Comparison of ENCODE assay signal across 8 cellular contexts in genomic region chr3:36991923-36992805, GRCh38. TPM values are rescaled to one million over a fixed set of nuclear protein-coding genes. Genes with fewer than 3 reads are reported as not detected.
DNase-seq lines count a peak whose midpoint lies in the region; ATAC-seq, FAIRE-seq and TF ChIP-seq lines count a peak whose summit lies in the region.

No MANE protein-coding gene starts in this region.

- no peaks in the 10 kb centered on the region for H3K27me3 Mint-ChIP-seq in CD4-positive, alpha-beta memory T cell
- H3K27me3 Mint-ChIP-seq in WTC11 (ENCODE audit: low read depth) = no peaks in the 10 kb centered on the region

- no peak for TF ChIP-seq POLR2A in endothelial cell of umbilical vein (IDR thresholded peaks at IDR 0.05; ENCODE audit: low read depth, low read length)

- no peak overlapping the region for H3K4me3 Mint-ChIP-seq in CD4-positive, alpha-beta memory T cell
- H3K4me3 Mint-ChIP-seq in WTC11 = no peak overlapping the region

- dilution Hi-C loops in endothelial cell of umbilical vein (cut with MboI; ENCODE audit: extremely low pct_ligation_motif_present, low sequenced_read_pairs) = no loop called here

- H3K9me1 ChIP-seq in endothelial cell of umbilical vein (replicated peaks; ENCODE audit: control insufficient read depth, extremely low read depth, insufficient read depth, low read length) = no peaks in the 10 kb centered on the region

- peaks cover 27 to 43% (median 36%) of the 10 kb centered on the region in 4 donors for H3K4me1 Mint-ChIP-seq in CD4-positive, alpha-beta memory T cell
- H3K4me1 Mint-ChIP-seq in WTC11 = peaks cover 37% of the 10 kb centered on the region

- no peaks in the 10 kb centered on the region for H3K27me3 ChIP-seq in CD4-positive, alpha-beta memory T cell (ENCODE audit: insufficient read depth, low read length)
- H3K27me3 ChIP-seq in endothelial cell of umbilical vein (ENCODE audit: control insufficient read depth in 2 of 2, insufficient read depth in 2 of 2, low read length in 2 of 2) = no peaks in the 10 kb centered on the region

- FAIRE-seq in endothelial cell of umbilical vein (lab: Jason Lieb, UNC) = peak; percentile 28

- H3K79me2 ChIP-seq in endothelial cell of umbilical vein (ENCODE audit: control insufficient read depth, insufficient read depth, low read length) = peaks cover 47% of the 10 kb centered on the region

- H3K9me3 ChIP-seq in CD4-positive, alpha-beta memory T cell (ENCODE audit: control insufficient read depth in 1 of 2, low read length in 2 of 2) = no peaks in the 10 kb centered on the region
- H3K9me3 ChIP-seq in endothelial cell of umbilical vein (replicated peaks; ENCODE audit: control insufficient read depth, insufficient read depth, low read length) = no peaks in the 10 kb centered on the region

- peak overlapping the region; percentile 63 to 97 for H3K4me3 ChIP-seq in CD4-positive, alpha-beta memory T cell (ENCODE audit: low read length in 2 of 2)
- peak overlapping the region; percentile 18 to 78 (median 60) for H3K4me3 ChIP-seq in endothelial cell of umbilical vein (replicated peaks in 1 of 3; ENCODE audit: insufficient read depth in 1 of 3, low read depth in 1 of 3, low read length in 3 of 3)

- TF ChIP-seq CTCF in endothelial cell of umbilical vein (IDR thresholded peaks at IDR 0.05; ENCODE audit: extremely low read depth in 1 of 2, insufficient read depth in 1 of 2, low read depth in 1 of 2, low read length in 2 of 2) (no peak), WTC11 (IDR thresholded peaks at IDR 0.05) (no peak)

- H3K27ac Mint-ChIP-seq in CD4-positive, alpha-beta memory T cell = no peak overlapping the region
- H3K27ac Mint-ChIP-seq in WTC11 = no peak overlapping the region

- no peaks in the 10 kb centered on the region for H3K9me3 Mint-ChIP-seq in CD4-positive, alpha-beta memory T cell
- no peaks in the 10 kb centered on the region for H3K9me3 Mint-ChIP-seq in WTC11

- POLR2A ChIA-PET in CD4-positive, alpha-beta memory T cell (lab: Charles Lee; ENCODE audit: partially characterized antibody) = interaction anchor here (0.9 to 6.6 kb wide), 26 partner anchors 11 to 1144 kb away, joined by 3 to 74 read pairs (median 5); partner anchors contain the start of genes ACAA1 and TRANK1
- POLR2A ChIA-PET in endothelial cell of umbilical vein (lab: Charles Lee) (no interaction called here), WTC11 (lab: Charles Lee) (interaction anchor here (1.2 to 2.0 kb wide), 6 partner anchors 18 to 87 kb away, joined by 3 to 11 read pairs (median 6); partner anchors contain the start of gene TRANK1)

- intact Hi-C loops in CD4-positive, alpha-beta memory T cell (cut with micrococcal nuclease) = loop anchor here (2.0 kb wide), 2 partner anchors 21 to 79 kb away; no protein-coding TSS in a partner anchor
- intact Hi-C loops in endothelial cell of umbilical vein (cut with micrococcal nuclease) = loop anchor here (2.0 to 5.0 kb wide), 3 partner anchors 47 to 960 kb away; partner anchors contain the start of gene TRANK1

- no peak for ATAC-seq in WTC11
- ATAC-seq in HG03095 (IDR thresholded peaks at IDR 0.05; ENCODE audit: unreplicated experiment) = no peak

- peak overlapping the region; percentile 53 for H3K4me2 ChIP-seq in endothelial cell of umbilical vein (ENCODE audit: insufficient read depth, low read length)

- H4K20me1 ChIP-seq in endothelial cell of umbilical vein (replicated peaks; ENCODE audit: control insufficient read depth, extremely low read depth, insufficient read depth, low read length) = peaks cover 2% of the 10 kb centered on the region

- peak overlapping the region; percentile 79 for H3K9ac ChIP-seq in endothelial cell of umbilical vein (replicated peaks; ENCODE audit: extremely low read depth, insufficient read depth, low read length)

- peaks cover 58% of the 10 kb centered on the region for H3K4me1 ChIP-seq in CD4-positive, alpha-beta memory T cell (ENCODE audit: insufficient read depth, low read length)
- H3K4me1 ChIP-seq in endothelial cell of umbilical vein (ENCODE audit: control insufficient read depth, extremely low read depth, insufficient read depth, low read length) = peaks cover 49% of the 10 kb centered on the region

- H3K27ac ChIP-seq in CD4-positive, alpha-beta memory T cell (ENCODE audit: low read depth, low read length) = peak overlapping the region; percentile 95
- H3K27ac ChIP-seq in endothelial cell of umbilical vein (ENCODE audit: insufficient read depth, low read depth, low read length) = peak overlapping the region; percentile 97

- H3K36me3 ChIP-seq in CD4-positive, alpha-beta memory T cell (ENCODE audit: insufficient read depth, low read length) = peaks cover 11% of the 10 kb centered on the region
- no peaks in the 10 kb centered on the region for H3K36me3 ChIP-seq in endothelial cell of umbilical vein (ENCODE audit: control insufficient read depth in 2 of 2, extremely low read depth in 1 of 2, insufficient read depth in 2 of 2, low read length in 2 of 2)

- H2AFZ ChIP-seq in endothelial cell of umbilical vein (ENCODE audit: low read depth, low read length) = peak overlapping the region; percentile 42

- peak in 1 of 5 donors; percentile 58 for DNase-seq in CD4-positive, alpha-beta memory T cell
- DNase-seq in M059J (ENCODE audit: low read depth) (peak; percentile 63), endothelial cell of umbilical vein (ENCODE audit: low read depth, low spot score) (no peak), non-pigmented ciliary epithelial cell (ENCODE audit: low read depth) (peak; percentile 44), WTC11 (ENCODE audit: low spot score) (no peak), NCI-H2196 (lab: John Stamatoyannopoulos, UW; ENCODE audit: unreplicated experiment) (no peak), NCI-H1694 treated with DMSO at 0.1 percent for 48 hours (lab: John Stamatoyannopoulos, UW) (no peak)

- BruUV-seq in endothelial cell of umbilical vein (replicated peaks; lab: Mats Ljungman, UMichigan) = TSS peak; percentile 55

- CTCF ChIA-PET in CD4-positive, alpha-beta memory T cell (lab: Charles Lee; ENCODE audit: partially characterized antibody) = interaction anchor here (1.0 to 6.6 kb wide), 11 partner anchors 19 to 225 kb away, joined by 3 to 54 read pairs (median 7); no protein-coding TSS in a partner anchor
- CTCF ChIA-PET in endothelial cell of umbilical vein (lab: Charles Lee) = interaction anchor here (0.7 to 1.7 kb wide), 6 partner anchors 22 to 222 kb away, joined by 3 to 15 read pairs (median 4); no protein-coding TSS in a partner anchor
- CTCF ChIA-PET in WTC11 (lab: Charles Lee) = interaction anchor here (1.0 to 5.5 kb wide), 9 partner anchors 13 to 229 kb away, joined by 3 to 63 read pairs (median 6); no protein-coding TSS in a partner anchor

- H3K36me3 Mint-ChIP-seq in CD4-positive, alpha-beta memory T cell = peaks cover 24 to 32% of the 10 kb centered on the region in 2 donors
- peaks cover 24% of the 10 kb centered on the region for H3K36me3 Mint-ChIP-seq in WTC11

TF ChIP-seq in endothelial cell of umbilical vein, 7 proteins besides CTCF, POLR2A, EP300 and RAD21 (continues in another document):
- no peak for TF ChIP-seq MYC (IDR thresholded peaks at IDR 0.05; ENCODE audit: low read depth, low read length)

TF ChIP-seq in WTC11, 78 proteins besides CTCF, POLR2A, EP300 and RAD21 (continues in another document):
- TF ChIP-seq TEAD1 (CRISPR knock-in tag; IDR thresholded peaks at IDR 0.05) (no peak), TCF7 (CRISPR knock-in tag; IDR thresholded peaks at IDR 0.05; ENCODE audit: low read depth) (no peak), ZNF671 (CRISPR knock-in tag; IDR thresholded peaks at IDR 0.05) (no peak)

RNA-seq across cellular contexts. Expression of gene EPM2AIP1, which starts 0.8 kb away (rescaled TPM):
- total RNA-seq in CD4-positive, alpha-beta memory T cell = 10 to 100 TPM; 46.3 to 47.0 TPM
- polyA plus RNA-seq in CD4-positive, alpha-beta memory T cell = 10 to 100 TPM in 1 of 2 donors, 1 to 10 TPM in 1; 9.1 to 10.0 TPM
- 5.1 and 8.1 TPM in 2 replicates for total RNA-seq in M059J (2014; rRNA removed; shearing (Covaris generic))
- total RNA-seq in endothelial cell of umbilical vein (13.9 and 15.1 TPM in 2 replicates), WTC11 (2021) (8.3 to 11.0 TPM (median 8.8 TPM) in 3 replicates)
- polyA plus RNA-seq in endothelial cell of umbilical vein = 4.5 and 5.4 TPM in 2 replicates
- 3.2 and 3.8 TPM in 2 replicates for polyA plus RNA-seq in endothelial cell of umbilical vein (2011; cell fraction: cytosol; rRNA removed)
- 7.8 and 13.7 TPM in 2 replicates for polyA plus RNA-seq in endothelial cell of umbilical vein (2011; cell fraction: nucleus; rRNA removed)
- polyA plus RNA-seq in endothelial cell of umbilical vein (2012) = 5.9 and 8.0 TPM in 2 replicates
- polyA minus RNA-seq in endothelial cell of umbilical vein = 14.0 and 18.3 TPM in 2 replicates
- polyA minus RNA-seq in endothelial cell of umbilical vein (2011; cell fraction: cytosol; rRNA and poly(A)+ RNA removed) = 7.6 TPM
- polyA minus RNA-seq in endothelial cell of umbilical vein (2011; cell fraction: nucleus; rRNA and poly(A)+ RNA removed) = 16.1 and 22.5 TPM in 2 replicates

RNA-seq across cellular contexts. Expression of gene MLH1, which starts 1.2 kb away (rescaled TPM):
- total RNA-seq in CD4-positive, alpha-beta memory T cell = 10 to 100 TPM; 30.3 to 33.8 TPM
- 10 to 100 TPM; 15.6 to 18.9 TPM for polyA plus RNA-seq in CD4-positive, alpha-beta memory T cell
- 32.3 and 48.8 TPM in 2 replicates for total RNA-seq in M059J (2014; rRNA removed; shearing (Covaris generic))
- total RNA-seq in endothelial cell of umbilical vein (30.1 and 32.9 TPM in 2 replicates), WTC11 (2021) (46.4 to 47.2 TPM (median 47.2 TPM) in 3 replicates)
- 19.2 and 22.2 TPM in 2 replicates for polyA plus RNA-seq in endothelial cell of umbilical vein
- polyA plus RNA-seq in endothelial cell of umbilical vein (2011; cell fraction: cytosol; rRNA removed) = 28.7 and 35.5 TPM in 2 replicates
- 36.9 and 37.4 TPM in 2 replicates for polyA plus RNA-seq in endothelial cell of umbilical vein (2011; cell fraction: nucleus; rRNA removed)
- 21.1 and 24.6 TPM in 2 replicates for polyA plus RNA-seq in endothelial cell of umbilical vein (2012)
- 28.9 and 39.7 TPM in 2 replicates for polyA minus RNA-seq in endothelial cell of umbilical vein
- 27.9 TPM for polyA minus RNA-seq in endothelial cell of umbilical vein (2011; cell fraction: cytosol; rRNA and poly(A)+ RNA removed)
- polyA minus RNA-seq in endothelial cell of umbilical vein (2011; cell fraction: nucleus; rRNA and poly(A)+ RNA removed) = 23.3 and 25.9 TPM in 2 replicates

RNA-seq across cellular contexts. Expression of gene TRANK1, which starts 47.3 kb away (rescaled TPM):
- 100 to 1,000 TPM; 151 to 155 TPM for total RNA-seq in CD4-positive, alpha-beta memory T cell
- polyA plus RNA-seq in CD4-positive, alpha-beta memory T cell = 10 to 100 TPM in 1 of 2 donors, 1 to 10 TPM in 1; 9.6 to 43.9 TPM
- 41.8 and 49.2 TPM in 2 replicates for total RNA-seq in M059J (2014; rRNA removed; shearing (Covaris generic))
- total RNA-seq in endothelial cell of umbilical vein (8.0 and 14.4 TPM in 2 replicates), WTC11 (2021) (10.5 to 12.2 TPM (median 11.4 TPM) in 3 replicates)
- 3.5 and 4.6 TPM in 2 replicates for polyA plus RNA-seq in endothelial cell of umbilical vein
- 2.9 and 3.7 TPM in 2 replicates for polyA plus RNA-seq in endothelial cell of umbilical vein (2011; cell fraction: cytosol; rRNA removed)
- polyA plus RNA-seq in endothelial cell of umbilical vein (2011; cell fraction: nucleus; rRNA removed) = 13.9 and 15.8 TPM in 2 replicates
- 6.8 and 7.3 TPM in 2 replicates for polyA plus RNA-seq in endothelial cell of umbilical vein (2012)
- 18.2 and 26.1 TPM in 2 replicates for polyA minus RNA-seq in endothelial cell of umbilical vein
- polyA minus RNA-seq in endothelial cell of umbilical vein (2011; cell fraction: cytosol; rRNA and poly(A)+ RNA removed) = 2.8 TPM
- 8.4 and 10.6 TPM in 2 replicates for polyA minus RNA-seq in endothelial cell of umbilical vein (2011; cell fraction: nucleus; rRNA and poly(A)+ RNA removed)

Comparison
In these comparisons a context has a peak if more than half of its experiments do, and no peak if none do; other contexts are left out.
1. DNase-seq: peak in M059J (single experiment) and non-pigmented ciliary epithelial cell (single experiment); none in endothelial cell of umbilical vein (single experiment), WTC11 (single experiment), NCI-H2196 (single experiment) and NCI-H1694 treated with DMSO at 0.1 percent for 48 hours (single experiment).